In the genomic region with DNA sequence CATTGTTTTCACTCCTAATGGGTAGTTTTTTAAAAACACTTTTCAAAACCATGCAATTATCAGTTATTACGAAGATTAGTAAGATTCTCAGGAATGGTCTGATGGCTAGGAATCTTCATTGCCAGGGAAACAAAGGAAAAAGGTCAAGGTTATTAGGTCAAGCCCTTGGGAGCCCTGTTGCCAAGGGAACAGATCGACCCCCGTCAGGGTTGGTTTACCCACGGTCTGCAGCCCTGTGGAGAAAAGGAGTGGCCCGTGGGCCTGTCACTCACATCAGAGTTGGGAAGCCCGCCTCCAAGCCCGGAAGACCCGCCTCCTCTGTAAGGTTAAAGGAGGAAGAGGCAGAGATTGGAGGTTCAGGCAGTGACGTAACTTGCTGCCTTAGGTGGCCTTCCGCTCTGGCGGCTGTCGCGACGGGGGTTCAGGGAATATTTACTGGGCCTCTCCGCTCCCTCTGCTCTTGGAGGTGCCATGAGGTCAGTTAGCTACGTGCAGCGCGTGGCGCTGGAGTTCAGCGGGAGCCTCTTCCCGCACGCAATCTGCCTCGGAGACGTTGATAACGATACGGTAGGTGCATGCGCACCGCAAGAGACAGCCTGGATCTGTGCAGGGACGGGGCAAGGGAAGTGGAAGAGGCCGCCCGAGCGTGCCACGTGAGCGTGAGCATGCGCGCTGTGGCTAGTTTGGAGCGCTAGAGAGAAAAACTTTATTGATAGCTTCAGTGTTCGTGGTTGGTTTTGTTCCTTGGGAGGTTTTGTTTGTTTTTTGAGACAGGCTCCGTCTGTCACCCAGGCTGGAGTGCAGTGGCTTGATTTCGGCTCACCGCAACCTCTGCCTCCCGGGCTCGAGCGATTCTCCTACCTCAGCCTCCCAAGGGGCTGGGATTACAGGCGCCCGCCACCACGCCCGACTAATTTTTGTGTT, we compare ENCODE assay signal across 8 cellular contexts. TPM values are rescaled to one million over a fixed set of nuclear protein-coding genes. Genes with fewer than 3 reads are reported as not detected.
DNase-seq lines count a peak whose midpoint lies in the region; ATAC-seq and TF ChIP-seq lines count a peak whose summit lies in the region.

A gene (plus strand): TSS at position 379 of the 924 bp plus-strand sequence. CDS start 93 bp downstream, at position 472.

- no peaks in the 10 kb centered on the region for H3K9me2 ChIP-seq in Karpas-422 (replicated peaks; ENCODE audit: insufficient read depth, low read length)

- H2AFZ ChIP-seq in DND-41 (ENCODE audit: low read depth, low read length) (peak within 1 kb of the TSS; percentile 96), Karpas-422 (ENCODE audit: low read length) (peak within 1 kb of the TSS; percentile 68)

- H3K9me3 ChIP-seq in DND-41 (ENCODE audit: insufficient read depth, low read length, severe bottlenecking) (no peaks in the 10 kb centered on the region), Karpas-422 (ENCODE audit: low read length) (no peaks in the 10 kb centered on the region), esophagus muscularis mucosa (no peaks in the 10 kb centered on the region), muscle layer of duodenum (ENCODE audit: control insufficient read depth in 1 of 2, low read length in 2 of 2) (no peaks in the 10 kb centered on the region)

- H4K20me1 ChIP-seq in DND-41 (ENCODE audit: insufficient read depth, low read length) (no peaks in the 10 kb centered on the region; the same call in 1 of the 2 replicates), Karpas-422 (ENCODE audit: insufficient read depth, low read depth, low read length) (peaks cover 2% of the 10 kb centered on the region)

- H3K9ac ChIP-seq in DND-41 (ENCODE audit: low read depth, low read length) (peak within 1 kb of the TSS; percentile 70), Karpas-422 (ENCODE audit: low read length) (peak within 1 kb of the TSS; percentile 87)

- intact Hi-C loops in esophagus muscularis mucosa (cut with DNase I), result no loop called here

- H3K79me2 ChIP-seq in DND-41 (ENCODE audit: insufficient read depth, low read length), result peaks cover 36% of the 10 kb centered on the region
- peaks cover 35% of the 10 kb centered on the region for H3K79me2 ChIP-seq in Karpas-422 (ENCODE audit: low read length)

- peaks cover 22% of the 10 kb centered on the region for H3K4me1 ChIP-seq in DND-41 (ENCODE audit: insufficient read depth, low read length)
- H3K4me1 ChIP-seq in Karpas-422 (ENCODE audit: low read length), result peaks cover 19% of the 10 kb centered on the region
- peaks cover 16 to 34% (median 27%) of the 10 kb centered on the region in 4 donors for H3K4me1 ChIP-seq in esophagus muscularis mucosa
- peaks cover 3 to 18% of the 10 kb centered on the region in 2 donors for H3K4me1 ChIP-seq in muscle layer of duodenum (ENCODE audit: control insufficient read depth in 1 of 2, insufficient read depth in 2 of 2, low read length in 2 of 2)

- WGBS in esophagus muscularis mucosa, result 1% methylated on average over 25 of the region's 48 CpGs

- H3K27ac ChIP-seq in DND-41 (ENCODE audit: low read length) (peak within 1 kb of the TSS; percentile 93), Karpas-422 (ENCODE audit: low read length) (peak within 1 kb of the TSS; percentile 77), esophagus muscularis mucosa (replicated peaks in 1 of 4) (peak within 1 kb of the TSS; percentile 85 to 94 (median 89)), muscle layer of duodenum (ENCODE audit: low read length) (peak within 1 kb of the TSS; percentile 96)

- H3K36me3 ChIP-seq in DND-41 (ENCODE audit: insufficient read depth, low read length) (peaks cover 12% of the 10 kb centered on the region), Karpas-422 (ENCODE audit: insufficient read depth, low read length) (peaks cover 15% of the 10 kb centered on the region; the same call in 1 of the 2 replicates), esophagus muscularis mucosa (peaks cover 0 to 28% (median 13%) of the 10 kb centered on the region in 4 donors), muscle layer of duodenum (ENCODE audit: control insufficient read depth in 1 of 2, insufficient read depth in 2 of 2, low read length in 2 of 2) (peaks cover 0 to 14% of the 10 kb centered on the region in 2 donors)

- H3K4me2 ChIP-seq in DND-41 (ENCODE audit: insufficient read depth, low read length) (peak within 1 kb of the TSS; percentile 74), Karpas-422 (ENCODE audit: low read depth, low read length, poor library complexity, severe bottlenecking) (peak within 1 kb of the TSS; percentile 92)

- DNase-seq in DND-41, result peak; percentile 99
- peak; percentile 99 for DNase-seq in Karpas-422
- DNase-seq in RKO (ENCODE audit: low spot score), result peak; percentile 99
- peak; percentile 88 for DNase-seq in activated T-helper 1 cell treated with Interleukin-2 at 50 U/mL for 16 hours (ENCODE audit: low read depth)
- peak; percentile 99 for DNase-seq in esophagus muscularis mucosa (ENCODE audit: extremely low spot score)
- peak; percentile 95 to 97 for DNase-seq in stimulated activated CD8-positive, alpha-beta memory T cell treated with anti-CD3 and anti-CD28 coated beads, Interleukin-7, amount 100 ng/mL, for 4 hours (ENCODE audit: low read depth in 2 of 2)

- peak within 1 kb of the TSS; percentile 38 to 74 for H3K4me3 ChIP-seq in DND-41 (ENCODE audit: low read depth in 1 of 2, low read length in 2 of 2)
- peak within 1 kb of the TSS; percentile 83 for H3K4me3 ChIP-seq in Karpas-422 (ENCODE audit: low read length)
- peak within 1 kb of the TSS; percentile 67 to 79 (median 70) for H3K4me3 ChIP-seq in esophagus muscularis mucosa
- H3K4me3 ChIP-seq in muscle layer of duodenum (ENCODE audit: low read depth in 1 of 2, low read length in 2 of 2), result peak within 1 kb of the TSS; percentile 86 to 98

- no peak for TF ChIP-seq EP300 in esophagus muscularis mucosa (IDR thresholded peaks at IDR 0.05)

- TF ChIP-seq CTCF in DND-41 (IDR thresholded peaks at IDR 0.05; ENCODE audit: borderline replicate concordance, extremely low read depth, low read length, poor library complexity, severe bottlenecking) (no peak), esophagus muscularis mucosa (IDR thresholded peaks at IDR 0.05) (no peak)

- ATAC-seq in DND-41 (ENCODE audit: insufficient read depth, low read depth) (peak; percentile 94), GM21825 (IDR thresholded peaks at IDR 0.05; ENCODE audit: unreplicated experiment) (peak; percentile 96)

- TF ChIP-seq POLR2A in esophagus muscularis mucosa (IDR thresholded peaks at IDR 0.05; ENCODE audit: low read depth), result peak; percentile 60

- H3K27me3 ChIP-seq in DND-41 (ENCODE audit: insufficient read depth, low read length, poor library complexity) (no peaks in the 10 kb centered on the region), Karpas-422 (ENCODE audit: low read length) (no peaks in the 10 kb centered on the region), esophagus muscularis mucosa (no peaks in the 10 kb centered on the region), muscle layer of duodenum (ENCODE audit: low read depth, low read length) (no peaks in the 10 kb centered on the region)

RNA-seq across cellular contexts. Expression of the gene that starts here (rescaled TPM):
- total RNA-seq in Karpas-422 (2014; rRNA removed; shearing (Covaris generic); ENCODE audit: low replicate concordance), result 31.9 and 54.5 TPM in 2 replicates
- 10 to 100 TPM; 13.6 to 26.2 (median 21.8) TPM for total RNA-seq in esophagus muscularis mucosa

Comparison
In these comparisons a context has a peak if more than half of its experiments do, and no peak if none do; other contexts are left out.
1. Peak in every context shown above with its lines: DNase-seq, ATAC-seq, H3K4me3 ChIP-seq and H3K27ac ChIP-seq.